Comparison of ENCODE assay signal across 15 cellular contexts in the genomic region with DNA sequence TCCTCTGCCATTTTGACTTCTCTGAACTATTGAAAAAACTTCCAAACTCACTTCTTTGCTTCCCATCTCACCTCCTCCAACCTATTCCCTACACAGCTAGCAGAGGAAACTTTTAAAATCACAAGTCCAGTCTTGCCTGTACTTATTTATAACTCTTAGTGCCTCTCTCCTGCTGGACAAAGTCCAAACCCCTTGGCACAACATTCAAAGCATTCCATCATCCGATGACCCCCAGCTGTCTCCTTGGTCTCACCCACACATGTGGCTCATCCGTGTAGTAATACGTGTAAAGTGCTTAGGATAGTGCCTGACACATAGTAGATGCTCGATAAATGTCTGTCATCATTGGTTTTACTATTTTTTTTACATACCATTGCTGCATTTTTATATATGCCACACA.
DNase-seq lines count a peak whose midpoint lies in the region; ATAC-seq and TF ChIP-seq lines count a peak whose summit lies in the region.
"Had no signal": no experiment of that assay in that cellular context is flagged by ENCODE, and none has a peak within 500 bp of the region (broad histone marks: within the 10 kb centered on the region; RNA-seq: fewer than 3 reads in every experiment).

No MANE protein-coding gene starts in this region.

- H3K56ac ChIP-seq in IMR-90 (ENCODE audit: extremely low read depth, insufficient read depth, low read length) = peak overlapping the region; percentile 38; the same call in 1 of the 2 replicates

- in situ Hi-C loops in IMR-90 (cut with MboI; ENCODE audit: low sequenced_read_pairs) = no loop called here

- peak; percentile 48 for ATAC-seq in IMR-90 (ENCODE audit: low read depth)
- no peak for ATAC-seq in HG02884 (IDR thresholded peaks at IDR 0.05; ENCODE audit: unreplicated experiment)

- peak overlapping the region; percentile 56; the same call in 1 of the 2 replicates for H3K27ac ChIP-seq in IMR-90 (ENCODE audit: insufficient read depth, low read length)
- H3K27ac ChIP-seq in epithelial cell of prostate = peak overlapping the region; percentile 8
- peak overlapping the region; percentile 52 to 73 for H3K27ac ChIP-seq in right atrium auricular region
- H3K27ac ChIP-seq in A673 (ENCODE audit: low read depth, low read length, poor library complexity, severe bottlenecking) = no peak overlapping the region
- H3K27ac ChIP-seq: neural progenitor cell, tibial artery had no signal

- DNase-seq in IMR-90 (peak; percentile 51), epithelial cell of prostate (ENCODE audit: low read depth, low spot score) (peak; percentile 78), right atrium auricular region (ENCODE audit: low spot score) (no peak), skeletal muscle cell (ENCODE audit: low read depth) (peak; percentile 60), DMS114 treated with DMSO at 0.1 percent for 48 hours (lab: John Stamatoyannopoulos, UW; ENCODE audit: unreplicated experiment) (no peak), A673 (ENCODE audit: low spot score) (no peak)
- DNase-seq in effector CD8-positive, alpha-beta T cell (lab: John Stamatoyannopoulos, UW) = no peak
- DNase-seq: activated gamma-delta T cell treated with Interleukin-2 at 50 U/mL for 16 hours, C1 segment of cervical spinal cord, dermis blood vessel endothelial cell, DMS79 treated with DMSO at 0.1 percent for 48 hours, T-helper 2 cell, tibial artery had no signal

- H4K20me1 ChIP-seq in IMR-90 (ENCODE audit: insufficient read depth, low read length) = 0 out of 2 replicates have a peak, but pooled peaks cover 4% of the 10 kb centered on the region

- H2AFZ ChIP-seq in IMR-90 (replicated peaks; ENCODE audit: low read length, poor library complexity) = no peak overlapping the region
- H2AFZ ChIP-seq: neural progenitor cell had no signal

- POLR2A ChIA-PET in IMR-90 (lab: Charles Lee; ENCODE audit: unreplicated experiment) = no interaction called here
- POLR2A ChIA-PET in A673 (lab: Charles Lee; ENCODE audit: low non-redundant PET) = no interaction called here

- H2BK120ac ChIP-seq in IMR-90 (ENCODE audit: low read depth, low read length) = peak overlapping the region; percentile 36; the same call in 1 of the 2 replicates

- H3K4ac ChIP-seq in IMR-90 (ENCODE audit: low read depth, low read length) = peak overlapping the region; percentile 59

- H2AK9ac ChIP-seq in IMR-90 (replicated peaks; ENCODE audit: low read depth, low read length, poor library complexity) = no peak overlapping the region

- H2BK5ac ChIP-seq in IMR-90 (ENCODE audit: low read depth, low read length, poor library complexity, severe bottlenecking) = peak overlapping the region; percentile 73

- no TSS peak for BruUV-seq in IMR-90 (replicated peaks; lab: Mats Ljungman, UMichigan)
- BruUV-seq in A673 (replicated peaks; lab: Mats Ljungman, UMichigan) = no TSS peak

- WGBS in IMR-90 (ENCODE audit: extremely low coverage in 2 of 2, insufficient read length in 1 of 2), 2 experiments = no CpG with 5 or more reads among the region's 4 CpGs

- TF ChIP-seq CTCF in IMR-90 (conservative IDR thresholded peaks at IDR 0.05; ENCODE audit: low read depth, low read length) (no peak), right atrium auricular region (IDR thresholded peaks at IDR 0.05) (no peak), A673 (conservative IDR thresholded peaks at IDR 0.05; ENCODE audit: low read depth, low read length) (no peak)

- H3K9me1 ChIP-seq in IMR-90 (ENCODE audit: insufficient read depth, low read length) = peaks cover 37% of the 10 kb centered on the region

- intact Hi-C loops in IMR-90 (cut with micrococcal nuclease) (no loop called here), A673 (cut with micrococcal nuclease; ENCODE audit: unreplicated experiment) (no loop called here)

- no peak overlapping the region for H2BK15ac ChIP-seq in IMR-90 (ENCODE audit: low read depth, low read length)

- H3K9me3 ChIP-seq in IMR-90 (ENCODE audit: control insufficient read depth, insufficient read depth, low read length) (no peaks in the 10 kb centered on the region), right atrium auricular region (no peaks in the 10 kb centered on the region), A673 (ENCODE audit: low read depth, low read length, poor library complexity, severe bottlenecking) (no peaks in the 10 kb centered on the region)
- H3K9me3 ChIP-seq: tibial artery had no signal

- no peak overlapping the region for H3K9ac ChIP-seq in IMR-90 (ENCODE audit: low read depth, low read length)
- H3K9ac ChIP-seq: neural progenitor cell had no signal

- H3K4me1 ChIP-seq in IMR-90 (ENCODE audit: control insufficient read depth, insufficient read depth, low read length) (peaks cover 4% of the 10 kb centered on the region), right atrium auricular region (peaks cover 0 to 13% of the 10 kb centered on the region in 2 donors), A673 (ENCODE audit: insufficient read depth, low read length, poor library complexity, severe bottlenecking) (no peaks in the 10 kb centered on the region)

- H4K8ac ChIP-seq in IMR-90 (ENCODE audit: low read depth in 2 of 2, low read length in 2 of 2) = peak overlapping the region in 1 of 2 experiments; percentile 49; a peak in 1 of 4 replicates

- peak overlapping the region; percentile 22; the same call in 1 of the 2 replicates for H4K91ac ChIP-seq in IMR-90 (ENCODE audit: insufficient read depth, low read depth, low read length)

- dilution Hi-C loops in IMR-90 (cut with HindIII; ENCODE audit: low sequenced_read_pairs, unreplicated experiment) = no loop called here

- H3K36me3 ChIP-seq in IMR-90 (ENCODE audit: control insufficient read depth, insufficient read depth, low read length) (peaks cover 66% of the 10 kb centered on the region), right atrium auricular region (peaks cover 62% of the 10 kb centered on the region), A673 (ENCODE audit: insufficient read depth, low read length, poor library complexity, severe bottlenecking) (no peaks in the 10 kb centered on the region)
- H3K36me3 ChIP-seq: neural progenitor cell had no signal

- no peak for TF ChIP-seq POLR2A in IMR-90 (IDR thresholded peaks at IDR 0.05; ENCODE audit: low read depth, low read length)

- CTCF ChIA-PET in IMR-90 (lab: Yijun Ruan, JAX) (interaction anchor here (0.9 kb wide), 1 partner anchor 25 kb away, joined by 3 read pairs; no protein-coding TSS in a partner anchor), A673 (lab: Charles Lee) (interaction anchor here (0.6 kb wide), 1 partner anchor 450 kb away, joined by 3 read pairs; no protein-coding TSS in a partner anchor)

- peak overlapping the region; percentile 55; the same call in 1 of the 2 replicates for H3K14ac ChIP-seq in IMR-90 (replicated peaks; ENCODE audit: low read depth, low read length)

- H3K4me2 ChIP-seq in IMR-90 (ENCODE audit: low read depth, low read length) = no peak overlapping the region
- H3K4me2 ChIP-seq: neural progenitor cell had no signal

- H4K5ac ChIP-seq in IMR-90 (ENCODE audit: low read depth, low read length) = peak overlapping the region; percentile 38; the same call in 1 of the 2 replicates

- peak overlapping the region; percentile 62; the same call in 1 of the 2 replicates for H3K23ac ChIP-seq in IMR-90 (ENCODE audit: low read depth, low read length)

- H2BK20ac ChIP-seq in IMR-90 (ENCODE audit: low read depth, low read length) = peak overlapping the region; percentile 61; the same call in 1 of the 2 replicates

- peaks cover 26 to 75% of the 10 kb centered on the region in 2 experiments for H3K79me1 ChIP-seq in IMR-90 (ENCODE audit: low read depth in 1 of 2, low read length in 2 of 2)

- no peak overlapping the region for H3K4me3 ChIP-seq in IMR-90 (ENCODE audit: insufficient read depth, low read depth, low read length)
- H3K4me3 ChIP-seq in right atrium auricular region = no peak overlapping the region
- H3K4me3 ChIP-seq in skeletal muscle cell (ENCODE audit: low read depth, low read length) = no peak overlapping the region
- H3K4me3 ChIP-seq in A673 (ENCODE audit: low read depth, low read length, poor library complexity, severe bottlenecking) = no peak overlapping the region
- H3K4me3 ChIP-seq: neural progenitor cell, tibial artery had no signal

- no peaks in the 10 kb centered on the region for H3K27me3 ChIP-seq in IMR-90 (ENCODE audit: control insufficient read depth, insufficient read depth, low read length)
- no peaks in the 10 kb centered on the region for H3K27me3 ChIP-seq in right atrium auricular region
- no peaks in the 10 kb centered on the region for H3K27me3 ChIP-seq in A673 (replicated peaks; ENCODE audit: insufficient read depth, low read depth, low read length, poor library complexity)
- H3K27me3 ChIP-seq: neural progenitor cell, tibial artery had no signal

- H2AK5ac ChIP-seq in IMR-90 (ENCODE audit: low read depth, low read length) = no peak overlapping the region; the same call in 1 of the 2 replicates

- H3K18ac ChIP-seq in IMR-90 (ENCODE audit: low read depth, low read length) = 0 out of 2 replicates have a peak overlapping the region, but pooled peaks have one; percentile 54

- no peak for TF ChIP-seq RAD21 in IMR-90 (IDR thresholded peaks at IDR 0.05; ENCODE audit: low read length)

TF ChIP-seq in IMR-90, 13 proteins besides CTCF, POLR2A, EP300 and RAD21:
- TF ChIP-seq NFE2L2 (IDR thresholded peaks at IDR 0.05; ENCODE audit: low read depth, low read length) (no peak), RCOR1 (IDR thresholded peaks at IDR 0.05; ENCODE audit: insufficient replicate concordance, low read length) (no peak), USF2 (IDR thresholded peaks at IDR 0.05; ENCODE audit: low read depth, low read length) (no peak), MAFK (IDR thresholded peaks at IDR 0.05; ENCODE audit: low read depth, low read length) (no peak), RFX5 (IDR thresholded peaks at IDR 0.05; ENCODE audit: low read depth, low read length) (no peak), SMC3 (IDR thresholded peaks at IDR 0.05; ENCODE audit: low read depth, low read length) (no peak)

Comparison
In these comparisons a context has a peak if more than half of its experiments do, and no peak if none do; other contexts are left out.
1. DNase-seq: peak in IMR-90 (single experiment), epithelial cell of prostate (single experiment) and skeletal muscle cell (single experiment); none in right atrium auricular region (single experiment), DMS114 treated with DMSO at 0.1 percent for 48 hours (single experiment), A673 (single experiment) and effector CD8-positive, alpha-beta T cell (single experiment).